In genomic region chr12:14833952-14834351, GRCh38 we compare ENCODE assay signal across 15 cellular contexts. TPM values are rescaled to one million over a fixed set of nuclear protein-coding genes. Genes with fewer than 3 reads are reported as not detected.
A peak's percentile ranks its signal among the peaks of the same experiment; 100 is the strongest.
DNase-seq lines count a peak whose midpoint lies in the region; ATAC-seq, FAIRE-seq and TF ChIP-seq lines count a peak whose summit lies in the region.
"Had no signal": no experiment of that assay in that cellular context is flagged by ENCODE, and none has a peak within 500 bp of the region (broad histone marks: within the 10 kb centered on the region; RNA-seq: fewer than 3 reads in every experiment).

No MANE protein-coding gene starts in this region.

- no peaks in the 10 kb centered on the region for H3K36me3 Mint-ChIP-seq in astrocyte (ENCODE audit: low read depth, unreplicated experiment)

- H3K9me3 ChIP-seq in astrocyte (ENCODE audit: insufficient read depth, low read depth, low read length) (no peaks in the 10 kb centered on the region), mesodermal cell (ENCODE audit: control insufficient read depth, low read length) (no peaks in the 10 kb centered on the region), lower lobe of right lung (no peaks in the 10 kb centered on the region)
- H3K9me3 ChIP-seq: BLaER1 had no signal

- H3K4me1 ChIP-seq in astrocyte (ENCODE audit: insufficient read depth, low read length) (peaks cover 22% of the 10 kb centered on the region), mesodermal cell (ENCODE audit: control insufficient read depth, insufficient read depth, low read length, poor library complexity, severe bottlenecking) (peaks cover 29% of the 10 kb centered on the region), lower lobe of right lung (no peaks in the 10 kb centered on the region)

- TF ChIP-seq CTCF in astrocyte (IDR thresholded peaks at IDR 0.05; ENCODE audit: insufficient read depth, low read depth, low read length) (no peak), lower lobe of right lung (IDR thresholded peaks at IDR 0.05) (no peak)

- DNase-seq in H54 (ENCODE audit: insufficient read length, low spot score) (no peak), astrocyte (ENCODE audit: low read depth) (peak; percentile 61), lower lobe of right lung (no peak)
- DNase-seq in activated CD4-positive, alpha-beta T cell treated with anti-CD3 and anti-CD28 coated beads for 48 hours = no peak
- DNase-seq: activated CD4-positive, alpha-beta T cell treated with anti-CD3 and anti-CD28 coated beads, Interleukin-2, amount 50 U/mL, for 48 hours; amniotic stem cell; kidney; posterior cingulate gyrus; stimulated activated CD4-positive, alpha-beta T cell treated with anti-CD3 and anti-CD28 coated beads, Interleukin-12 subunit alpha, Interleukin-12 subunit beta, amount 100 ng/mL, for 4 hours had no signal

- no peak overlapping the region for H3K4me3 Mint-ChIP-seq in astrocyte (ENCODE audit: unreplicated experiment)

- no peaks in the 10 kb centered on the region for H4K20me1 ChIP-seq in astrocyte (ENCODE audit: insufficient read depth, low read length)
- H4K20me1 ChIP-seq: BLaER1 had no signal

- ATAC-seq in lower lobe of right lung = no peak
- no peak for ATAC-seq in HG02642 (IDR thresholded peaks at IDR 0.05; ENCODE audit: poor library complexity, unreplicated experiment)

- no peak overlapping the region for H3K27ac Mint-ChIP-seq in astrocyte (ENCODE audit: unreplicated experiment)

- H3K4me2 ChIP-seq in astrocyte (ENCODE audit: low read length) = peak overlapping the region; percentile 10
- H3K4me2 ChIP-seq: BLaER1 had no signal

- 83 to 86% methylated on average over 1 of the region's 1 CpG for WGBS in mesodermal cell (ENCODE audit: insufficient coverage in 2 of 2), 2 experiments

- no peak overlapping the region for H3K4me3 ChIP-seq in astrocyte (ENCODE audit: insufficient read depth, low read depth, low read length)
- no peak overlapping the region for H3K4me3 ChIP-seq in mesodermal cell (ENCODE audit: extremely low read depth, insufficient read depth, low read length, poor library complexity, severe bottlenecking)
- H3K4me3 ChIP-seq in lower lobe of right lung = no peak overlapping the region
- H3K4me3 ChIP-seq: BLaER1 had no signal

- H3K79me2 ChIP-seq in astrocyte (ENCODE audit: insufficient read depth, low read length) = no peaks in the 10 kb centered on the region

- H3K36me3 ChIP-seq in astrocyte (ENCODE audit: insufficient read depth, low read length) (no peaks in the 10 kb centered on the region), mesodermal cell (ENCODE audit: control insufficient read depth, insufficient read depth, low read length) (peaks cover 3% of the 10 kb centered on the region), lower lobe of right lung (no peaks in the 10 kb centered on the region)
- H3K36me3 ChIP-seq: BLaER1 had no signal

- H2AFZ ChIP-seq in astrocyte (ENCODE audit: low read depth, low read length) = no peak overlapping the region

- FAIRE-seq in H54 (lab: Jason Lieb, UNC) (peak; percentile 27), astrocyte (lab: Jason Lieb, UNC) (peak; percentile 43)
- FAIRE-seq: colon had no signal

- H3K27ac ChIP-seq in astrocyte (ENCODE audit: low read depth, low read length) (no peak overlapping the region), mesodermal cell (ENCODE audit: low read depth, low read length, severe bottlenecking) (peak overlapping the region; percentile 98), lower lobe of right lung (no peak overlapping the region)
- H3K27ac ChIP-seq: BLaER1, epithelial cell of prostate had no signal

- no peak for TF ChIP-seq POLR2A in H54 (IDR thresholded peaks at IDR 0.05; ENCODE audit: low read depth, low read length)

- intact Hi-C loops in lower lobe of right lung (cut with DNase I) = no loop called here

- H3K9ac ChIP-seq in astrocyte (ENCODE audit: low read length) = no peak overlapping the region
- H3K9ac ChIP-seq: BLaER1 had no signal

- no peaks in the 10 kb centered on the region for H3K9me3 Mint-ChIP-seq in astrocyte (ENCODE audit: unreplicated experiment)

- no peaks in the 10 kb centered on the region for H3K27me3 ChIP-seq in astrocyte (ENCODE audit: insufficient read depth, low read length)
- no peaks in the 10 kb centered on the region for H3K27me3 ChIP-seq in lower lobe of right lung (ENCODE audit: low read depth)
- H3K27me3 ChIP-seq: BLaER1 had no signal

- peaks cover 27% of the 10 kb centered on the region for H3K4me1 Mint-ChIP-seq in astrocyte (ENCODE audit: low read depth, unreplicated experiment)

- H3K27me3 Mint-ChIP-seq in astrocyte (ENCODE audit: low read depth, unreplicated experiment) = no peaks in the 10 kb centered on the region

RNA-seq across cellular contexts. Expression of gene ART4, which starts 9.4 kb away (rescaled TPM):
- not detected in 2 replicates for total RNA-seq in astrocyte
- polyA plus RNA-seq in mesodermal cell (2013, experiment 1 of 2) = 8.8 TPM
- polyA plus RNA-seq in mesodermal cell (2013, experiment 2 of 2) = 6.3 TPM
- 3.7 TPM for total RNA-seq in lower lobe of right lung
- total RNA-seq: SK-MEL-5 had no signal

RNA-seq across cellular contexts. Expression of gene SMCO3, which starts 20.0 kb away (rescaled TPM):
- 0.57 and 0.84 TPM in 2 replicates for total RNA-seq in astrocyte
- polyA plus RNA-seq in mesodermal cell (2013, experiment 1 of 2) = 0.66 TPM
- polyA plus RNA-seq in mesodermal cell (2013, experiment 2 of 2) = 1.0 TPM
- 0.68 TPM for total RNA-seq in lower lobe of right lung

RNA-seq across cellular contexts. Expression of gene C12orf60, which starts 30.5 kb away (rescaled TPM):
- total RNA-seq in astrocyte = 1.7 and 2.0 TPM in 2 replicates
- polyA plus RNA-seq in mesodermal cell (2013, experiment 1 of 2) = 6.4 TPM
- polyA plus RNA-seq in mesodermal cell (2013, experiment 2 of 2) = 7.4 TPM
- total RNA-seq in lower lobe of right lung = 0.77 TPM

RNA-seq across cellular contexts. Expression of gene WBP11, which starts 30.7 kb away (rescaled TPM):
- 67.1 and 72.1 TPM in 2 replicates for total RNA-seq in astrocyte
- polyA plus RNA-seq in mesodermal cell (2013, experiment 1 of 2) = 63.4 TPM
- 97.6 TPM for polyA plus RNA-seq in mesodermal cell (2013, experiment 2 of 2)
- 49.3 TPM for total RNA-seq in lower lobe of right lung

RNA-seq across cellular contexts. Expression of gene MGP, which starts 51.7 kb away (rescaled TPM):
- total RNA-seq in astrocyte (not detected in 2 replicates), lower lobe of right lung (464 TPM)
- polyA plus RNA-seq in mesodermal cell (2013, experiment 1 of 2) = 2.8 TPM
- 1.7 TPM for polyA plus RNA-seq in mesodermal cell (2013, experiment 2 of 2)
